In genomic region chr7:149809215-149809614, GRCh38 we compare ENCODE assay signal across 23 cellular contexts. TPM values are rescaled to one million over a fixed set of nuclear protein-coding genes. Genes with fewer than 3 reads are reported as not detected.
A peak's percentile ranks its signal among the peaks of the same experiment; 100 is the strongest.
DNase-seq lines count a peak whose midpoint lies in the region; ATAC-seq and TF ChIP-seq lines count a peak whose summit lies in the region.
"Had no signal": no experiment of that assay in that cellular context is flagged by ENCODE, and none has a peak within 500 bp of the region (broad histone marks: within the 10 kb centered on the region; RNA-seq: fewer than 3 reads in every experiment).

No MANE protein-coding gene starts in this region.

- no CpG with 5 or more reads among the region's 2 CpGs for WGBS in H9 (ENCODE audit: extremely low coverage, insufficient read length, low lambda C conversion rate)
- WGBS in heart right ventricle, 2 donors = 68 to 77% methylated on average over 2 of the region's 2 CpGs
- no CpG with 5 or more reads among the region's 2 CpGs for WGBS in neuronal stem cell (ENCODE audit: extremely low coverage in 2 of 2, insufficient read length in 2 of 2, insufficient replicate concordance in 1 of 2), 2 donors

- H2BK120ac ChIP-seq in H9 (ENCODE audit: low read depth, low read length, poor library complexity, severe bottlenecking) (no peak overlapping the region), neuronal stem cell (ENCODE audit: low read depth, low read length) (no peak overlapping the region)

- peaks cover 2 to 8% of the 10 kb centered on the region in 2 experiments; a peak in 2 of 4 replicates for H3K4me1 Mint-ChIP-seq in H9

- H2BK15ac ChIP-seq in H9 (ENCODE audit: low read depth, low read length) (no peak overlapping the region), neuronal stem cell (ENCODE audit: low read length) (no peak overlapping the region)

- H3K4me2 ChIP-seq in H9 (ENCODE audit: insufficient read depth, insufficient read length, low read length) = no peak overlapping the region
- H3K4me2 ChIP-seq in neuronal stem cell (ENCODE audit: insufficient read depth, low read length, poor library complexity, severe bottlenecking) = no peak overlapping the region
- H3K4me2 ChIP-seq: BLaER1 had no signal

- H3K4me1 ChIP-seq in H9 (ENCODE audit: insufficient read depth, low read length) = no peaks in the 10 kb centered on the region
- H3K4me1 ChIP-seq in heart right ventricle = no peaks in the 10 kb centered on the region
- peaks cover 0 to 2% of the 10 kb centered on the region in 2 donors for H3K4me1 ChIP-seq in neuronal stem cell (ENCODE audit: control insufficient read depth in 2 of 2, insufficient read depth in 1 of 2, low read depth in 1 of 2, low read length in 2 of 2)

- peaks cover 20% of the 10 kb centered on the region for H3K27me3 Mint-ChIP-seq in H9 (ENCODE audit: low read depth)
- H3K27me3 Mint-ChIP-seq: CD4-positive, alpha-beta T cell had no signal

- H3K23me2 ChIP-seq in H9 (ENCODE audit: insufficient read length, low read depth, low read length, poor library complexity, severe bottlenecking) = no peaks in the 10 kb centered on the region

- H3K9ac ChIP-seq in H9 (ENCODE audit: extremely low read depth, insufficient read length, low read length) (no peak overlapping the region), neuronal stem cell (ENCODE audit: low read depth, low read length, poor library complexity) (peak overlapping the region; percentile 60)
- H3K9ac ChIP-seq: BLaER1 had no signal

- no peak overlapping the region for H3K23ac ChIP-seq in H9 (ENCODE audit: insufficient read length, low read depth, low read length)
- H3K23ac ChIP-seq in neuronal stem cell (ENCODE audit: low read depth, low read length, poor library complexity) = peak overlapping the region; percentile 31

- no peak overlapping the region for H3T11ph ChIP-seq in H9 (ENCODE audit: low read length)

- no peaks in the 10 kb centered on the region for H3K9me3 Mint-ChIP-seq in H9
- H3K9me3 Mint-ChIP-seq: CD4-positive, alpha-beta T cell had no signal

- H3K27ac ChIP-seq in H9 (ENCODE audit: insufficient read length, low read depth, low read length) = no peak overlapping the region
- no peak overlapping the region for H3K27ac ChIP-seq in heart right ventricle
- H3K27ac ChIP-seq in neuronal stem cell (replicated peaks; ENCODE audit: low read length) = no peak overlapping the region
- H3K27ac ChIP-seq: 22Rv1, BLaER1, SK-N-MC had no signal

- no peak overlapping the region for H4K8ac ChIP-seq in H9 (replicated peaks; ENCODE audit: insufficient read length, low read depth, low read length)
- H4K8ac ChIP-seq in neuronal stem cell (ENCODE audit: low read depth, low read length) = no peak overlapping the region

- H3K79me2 ChIP-seq in H9 (ENCODE audit: insufficient read depth, low read length) = no peaks in the 10 kb centered on the region

- no peaks in the 10 kb centered on the region for H3K36me3 Mint-ChIP-seq in H9 (ENCODE audit: insufficient read depth in 1 of 3, low read depth in 3 of 3)

- no peak overlapping the region for H3K4ac ChIP-seq in H9 (ENCODE audit: low read depth, low read length)
- H3K4ac ChIP-seq in neuronal stem cell (ENCODE audit: low read length) = peak overlapping the region; percentile 66

- H3K27ac Mint-ChIP-seq in H9 = no peak overlapping the region
- H3K27ac Mint-ChIP-seq: CD4-positive, alpha-beta T cell had no signal

- H3K9me3 ChIP-seq in H9 (ENCODE audit: control insufficient read depth, low read depth, low read length) (no peaks in the 10 kb centered on the region), heart right ventricle (no peaks in the 10 kb centered on the region), neuronal stem cell (replicated peaks in 1 of 2; ENCODE audit: control insufficient read depth in 2 of 2, insufficient read depth in 1 of 2, low read depth in 1 of 2, low read length in 2 of 2) (no peaks in the 10 kb centered on the region)
- H3K9me3 ChIP-seq: BLaER1, MG63 had no signal

- DNase-seq in NCI-H1092 treated with DMSO at 0.1 percent for 48 hours (lab: John Stamatoyannopoulos, UW) (peak; percentile 6), NCI-H1092 (lab: John Stamatoyannopoulos, UW) (no peak), H9 (no peak), heart right ventricle (peak; percentile 33 to 63), neuronal stem cell (ENCODE audit: low spot score) (no peak), NCI-H2107 (lab: John Stamatoyannopoulos, UW) (no peak), NCI-H2196 treated with DMSO at 0.1 percent for 48 hours (lab: John Stamatoyannopoulos, UW; ENCODE audit: unreplicated experiment) (no peak), NK-92 (lab: John Stamatoyannopoulos, UW; ENCODE audit: unreplicated experiment) (no peak)
- DNase-seq: ACHN; CD4-positive, alpha-beta T cell; COR-L47; DMS79; Kasumi-1; MG63; NCI-H1436; NCI-H187 treated with DMSO at 0.1 percent for 48 hours; NCI-H2227 treated with DMSO at 0.1 percent for 48 hours; NCI-H510A; NCI-H774; OCI-M1 had no signal

- H3K4me3 ChIP-seq in heart right ventricle = no peak overlapping the region
- H3K4me3 ChIP-seq in neuronal stem cell (ENCODE audit: low read length in 2 of 2) = no peak overlapping the region
- H3K4me3 ChIP-seq: BLaER1, MG63, SK-N-MC had no signal

- H3K27me3 ChIP-seq in H9 (ENCODE audit: insufficient read depth, low read length) (no peaks in the 10 kb centered on the region), heart right ventricle (no peaks in the 10 kb centered on the region), neuronal stem cell (ENCODE audit: control insufficient read depth in 3 of 3, insufficient read depth in 3 of 3, low read depth in 1 of 3, low read length in 3 of 3) (peaks cover 0 to 9% (median 0%) of the 10 kb centered on the region in 3 experiments)
- H3K27me3 ChIP-seq: BLaER1, MG63 had no signal

- H4K91ac ChIP-seq in H9 (ENCODE audit: insufficient read length, low read depth, low read length) (no peak overlapping the region), neuronal stem cell (ENCODE audit: low read depth, low read length, poor library complexity) (no peak overlapping the region)

- no peak overlapping the region for H2AK5ac ChIP-seq in H9 (ENCODE audit: insufficient read length, low read length)
- H2AK5ac ChIP-seq in neuronal stem cell (ENCODE audit: low read depth, low read length) = peak overlapping the region; percentile 56

- intact Hi-C loops in heart right ventricle (cut with DNase I) = no loop called here

- no peak for TF ChIP-seq CTCF in H9 (conservative IDR thresholded peaks at IDR 0.05)
- TF ChIP-seq CTCF in heart right ventricle (IDR thresholded peaks at IDR 0.05) = peak in 1 of 9 donors; percentile 25

- ATAC-seq in heart right ventricle = peak; percentile 39 to 79 (median 69)

- H3K4me3 Mint-ChIP-seq in H9 = no peak overlapping the region
- H3K4me3 Mint-ChIP-seq: CD4-positive, alpha-beta T cell had no signal

- no peak overlapping the region for H2BK20ac ChIP-seq in H9 (ENCODE audit: low read depth, low read length, poor library complexity, severe bottlenecking)

- H3K56ac ChIP-seq in H9 (ENCODE audit: insufficient read length, low read depth, low read length) = no peak overlapping the region

- peak overlapping the region; percentile 25; the same call in 1 of the 2 replicates for H3K14ac ChIP-seq in H9 (ENCODE audit: insufficient read depth, low read length)
- no peak overlapping the region for H3K14ac ChIP-seq in neuronal stem cell (ENCODE audit: low read length)

- H4K20me1 ChIP-seq in H9 (ENCODE audit: control insufficient read depth, insufficient read depth, insufficient read length) = no peaks in the 10 kb centered on the region
- H4K20me1 ChIP-seq: BLaER1 had no signal

- H2AFZ ChIP-seq in H9 (ENCODE audit: low read length) (no peak overlapping the region), neuronal stem cell (ENCODE audit: low read length) (no peak overlapping the region)

- no peaks in the 10 kb centered on the region for H3K36me3 ChIP-seq in heart right ventricle
- H3K36me3 ChIP-seq in neuronal stem cell (replicated peaks in 1 of 2; ENCODE audit: control insufficient read depth in 2 of 2, insufficient read depth in 2 of 2, low read length in 2 of 2) = no peaks in the 10 kb centered on the region
- H3K36me3 ChIP-seq: BLaER1, MG63 had no signal

- H3K79me1 ChIP-seq in H9 (ENCODE audit: insufficient read depth, low read depth, low read length, poor library complexity, severe bottlenecking) (no peaks in the 10 kb centered on the region), neuronal stem cell (ENCODE audit: low read depth, low read length) (peaks cover 3% of the 10 kb centered on the region)

- H3K18ac ChIP-seq in H9 (ENCODE audit: insufficient read length, low read depth, low read length) = no peak overlapping the region
- peak overlapping the region; percentile 48 for H3K18ac ChIP-seq in neuronal stem cell (ENCODE audit: low read length)

- H2BK5ac ChIP-seq in H9 (ENCODE audit: insufficient read length, low read length) (no peak overlapping the region), neuronal stem cell (ENCODE audit: low read length) (no peak overlapping the region)

- no peak overlapping the region for H2BK12ac ChIP-seq in H9 (ENCODE audit: insufficient read length, low read depth, low read length)
- H2BK12ac ChIP-seq in neuronal stem cell (ENCODE audit: low read length) = peak overlapping the region; percentile 58

- no peak overlapping the region for H4K5ac ChIP-seq in H9 (ENCODE audit: insufficient read length, low read depth, low read length)

RNA-seq across cellular contexts. Expression of gene ZNF862, which starts 29.0 kb away (rescaled TPM):
- total RNA-seq in H9 (2021) = 1.3 and 1.9 TPM in 2 replicates
- 10 to 100 TPM in 6 of 10 donors, 1 to 10 TPM in 4; 7.4 to 13.3 (median 10.5) TPM for total RNA-seq in heart right ventricle
- polyA plus RNA-seq in heart right ventricle = 1 to 10 TPM; 3.9 to 9.6 TPM
- polyA plus RNA-seq in neuronal stem cell (2013, experiment 1 of 2) = 7.1 TPM
- polyA plus RNA-seq in neuronal stem cell (2013, experiment 2 of 2) = 6.8 TPM

RNA-seq across cellular contexts. Expression of gene ZNF467, which starts 35.8 kb away (rescaled TPM):
- total RNA-seq in H9 (2021) = 0.31 and 0.35 TPM in 2 replicates
- total RNA-seq in heart right ventricle = 1 to 10 TPM; 2.2 to 7.3 (median 4.6) TPM
- 10 to 100 TPM in 1 of 2 donors, 1 to 10 TPM in 1; 5.7 to 10.5 TPM for polyA plus RNA-seq in heart right ventricle
- 6.2 TPM for polyA plus RNA-seq in neuronal stem cell (2013, experiment 1 of 2)
- 6.1 TPM for polyA plus RNA-seq in neuronal stem cell (2013, experiment 2 of 2)

Comparison
In these comparisons a context has a peak if more than half of its experiments do, and no peak if none do; other contexts are left out.
1. DNase-seq: peak in NCI-H1092 treated with DMSO at 0.1 percent for 48 hours (single experiment) and heart right ventricle (2 of 2); none in NCI-H1092 (single experiment), H9 (single experiment), neuronal stem cell (single experiment), NCI-H2107 (single experiment), NCI-H2196 treated with DMSO at 0.1 percent for 48 hours (single experiment) and NK-92 (single experiment).